ENCODE assay signal across 16 cellular contexts in the genomic region with DNA sequence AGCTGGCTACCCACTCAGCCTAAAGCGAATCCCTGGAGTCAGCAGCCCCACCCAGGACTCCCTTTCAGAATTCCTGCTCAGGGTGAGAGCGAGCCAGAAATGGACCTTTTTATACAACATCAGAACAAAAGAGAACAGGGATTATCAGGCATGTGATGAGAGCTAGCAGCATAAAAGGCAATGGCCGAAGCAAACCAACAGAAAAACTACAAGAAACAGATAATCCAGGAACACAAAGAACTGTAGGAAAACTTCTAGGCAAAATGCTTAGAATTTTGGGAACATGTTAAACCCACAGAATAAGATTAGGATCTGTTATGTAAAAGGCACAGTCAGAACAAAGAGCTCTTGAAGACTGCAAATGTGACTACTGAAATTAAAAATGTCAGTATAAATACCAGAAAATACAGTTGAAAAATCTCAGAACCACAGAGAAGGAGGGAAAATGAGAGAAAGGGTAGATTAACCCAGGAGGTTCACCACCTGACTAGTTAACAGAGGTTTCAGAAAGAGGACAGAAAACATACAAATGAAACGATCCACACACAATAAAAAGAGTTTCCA.
"Had no signal": no experiment of that assay in that cellular context is flagged by ENCODE, and none has a peak within 500 bp of the region (broad histone marks: within the 10 kb centered on the region; RNA-seq: fewer than 3 reads in every experiment).

No MANE protein-coding gene starts in this region.

- H3K27me3 Mint-ChIP-seq: activated naive CD8-positive, alpha-beta T cell treated with anti-CD3 and anti-CD28 coated beads, Interleukin-2, amount 10 ng/mL, durations not matched to agents 7 days and 5 days had no signal

- ATAC-seq: activated CD8-positive, alpha-beta T cell treated with anti-CD3 and anti-CD28 coated beads, Interleukin-2, amount 10 ng/mL, durations not matched to agents 7 days and 5 days; gastrocnemius medialis; heart right ventricle; stimulated activated naive CD8-positive, alpha-beta T cell treated with anti-CD3 and anti-CD28 coated beads, Interleukin-15, Interleukin-2, amounts not matched to agents 100 U/mL and 50 U/mL, for 24 hours had no signal

- H3K9me3 ChIP-seq: gastrocnemius medialis, heart right ventricle, left ventricle myocardium inferior had no signal

- H3K27me3 ChIP-seq: gastrocnemius medialis had no signal

- H3K4me3 Mint-ChIP-seq: activated CD8-positive, alpha-beta T cell treated with anti-CD3 and anti-CD28 coated beads, Interleukin-2, amount 10 ng/mL, durations not matched to agents 7 days and 5 days; activated naive CD8-positive, alpha-beta T cell treated with anti-CD3 and anti-CD28 coated beads, Interleukin-2, amount 10 ng/mL, durations not matched to agents 7 days and 5 days; T-helper 2 cell treated with Interferon-gamma antibody and Interleukin-4, amounts not matched to agents 5 μg/mL and 100 μg/mL, for 36 hours had no signal

- DNase-seq: activated CD8-positive, alpha-beta T cell treated with anti-CD3 and anti-CD28 coated beads, Interleukin-2, amount 10 ng/mL, durations not matched to agents 7 days and 5 days; activated naive CD8-positive, alpha-beta T cell treated with anti-CD3 and anti-CD28 coated beads, Interleukin-2, amount 10 ng/mL, durations not matched to agents 7 days and 5 days; aorta; cortex of kidney; effector CD8-positive, alpha-beta T cell; gastrocnemius medialis; heart right ventricle; kidney; left ventricle myocardium inferior; mesenchymal stem cell; retina; stimulated activated CD4-positive, alpha-beta T cell treated with anti-CD3 and anti-CD28 coated beads, Interleukin-4, amount 100 ng/mL, for 1 hour; stimulated activated CD8-positive, alpha-beta memory T cell treated with anti-CD3 and anti-CD28 coated beads, Interleukin-4, amount 100 ng/mL, for 48 hours; stimulated activated naive CD8-positive, alpha-beta T cell treated with anti-CD3 and anti-CD28 coated beads, Interleukin-15, Interleukin-2, amounts not matched to agents 100 U/mL and 50 U/mL, for 24 hours had no signal

- H3K4me3 ChIP-seq: gastrocnemius medialis, heart right ventricle, left ventricle myocardium inferior had no signal

- H3K27ac Mint-ChIP-seq: activated CD8-positive, alpha-beta T cell treated with anti-CD3 and anti-CD28 coated beads, Interleukin-2, amount 10 ng/mL, durations not matched to agents 7 days and 5 days; activated naive CD8-positive, alpha-beta T cell treated with anti-CD3 and anti-CD28 coated beads, Interleukin-2, amount 10 ng/mL, durations not matched to agents 7 days and 5 days; activated T-helper 2 cell treated with anti-CD3 and anti-CD28 coated beads, Interferon-gamma antibody, Interleukin-2, Interleukin-4, amounts not matched to agents 10 μg/mL and 5 μg/mL and 100 μg/mL, durations not matched to agents 14 hours and 24 hours and 36 hours; T-helper 2 cell treated with Interferon-gamma antibody and Interleukin-4, amounts not matched to agents 5 μg/mL and 100 μg/mL, for 36 hours had no signal

- H3K9me3 Mint-ChIP-seq: activated naive CD8-positive, alpha-beta T cell treated with anti-CD3 and anti-CD28 coated beads, Interleukin-2, amount 10 ng/mL, durations not matched to agents 7 days and 5 days; activated T-helper 2 cell treated with anti-CD3 and anti-CD28 coated beads, Interferon-gamma antibody, Interleukin-2, Interleukin-4, amounts not matched to agents 10 μg/mL and 5 μg/mL and 100 μg/mL, durations not matched to agents 14 hours and 24 hours and 36 hours; T-helper 2 cell treated with Interferon-gamma antibody and Interleukin-4, amounts not matched to agents 5 μg/mL and 100 μg/mL, for 36 hours had no signal

- H3K36me3 ChIP-seq: gastrocnemius medialis, heart right ventricle, left ventricle myocardium inferior had no signal
